ENCODE assay signal across 8 cellular contexts in genomic region chr14:73713804-73714655, GRCh38. TPM values are rescaled to one million over a fixed set of nuclear protein-coding genes. Genes with fewer than 3 reads are reported as not detected.
DNase-seq lines count a peak whose midpoint lies in the region; ATAC-seq lines count a peak whose summit lies in the region.

A gene with protein sequence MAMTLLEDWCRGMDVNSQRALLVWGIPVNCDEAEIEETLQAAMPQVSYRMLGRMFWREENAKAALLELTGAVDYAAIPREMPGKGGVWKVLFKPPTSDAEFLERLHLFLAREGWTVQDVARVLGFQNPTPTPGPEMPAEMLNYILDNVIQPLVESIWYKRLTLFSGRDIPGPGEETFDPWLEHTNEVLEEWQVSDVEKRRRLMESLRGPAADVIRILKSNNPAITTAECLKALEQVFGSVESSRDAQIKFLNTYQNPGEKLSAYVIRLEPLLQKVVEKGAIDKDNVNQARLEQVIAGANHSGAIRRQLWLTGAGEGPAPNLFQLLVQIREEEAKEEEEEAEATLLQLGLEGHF (minus strand): TSS chr14:73714384. CDS start chr14:73713639, 745 bp downstream.

- H3K27ac ChIP-seq in epithelial cell of prostate, result peak within 1 kb of the TSS; percentile 77

- DNase-seq in D341Med (ENCODE audit: low spot score), result peak; percentile 98
- DNase-seq in OCI-M2 (lab: John Stamatoyannopoulos, UW; ENCODE audit: unreplicated experiment), result peak; percentile 91
- peak; percentile 88 for DNase-seq in activated T-cell treated with anti-CD3 and anti-CD28 coated beads for 48 hours (ENCODE audit: low read depth)
- no peak for DNase-seq in epithelial cell of prostate (ENCODE audit: low read depth, low spot score)
- DNase-seq in mucosa of gallbladder (ENCODE audit: low spot score), result peak; percentile 87
- peak; percentile 82 for DNase-seq in stimulated activated CD8-positive, alpha-beta memory T cell treated with anti-CD3 and anti-CD28 coated beads, Interleukin-4, amount 100 ng/mL, for 24 hours (ENCODE audit: low read depth)

- peak; percentile 76 for ATAC-seq in GM21528 (IDR thresholded peaks at IDR 0.05; ENCODE audit: low FRiP score, unreplicated experiment)

- peak within 1 kb of the TSS; percentile 94 to 100 (median 96) for H3K4me3 Mint-ChIP-seq in IgD-negative memory B cell

- H3K4me1 Mint-ChIP-seq in IgD-negative memory B cell, result peaks cover 19 to 25% (median 19%) of the 10 kb centered on the region in 3 donors

- H3K36me3 Mint-ChIP-seq in IgD-negative memory B cell, result peaks cover 4% of the 10 kb centered on the region

- no peaks in the 10 kb centered on the region for H3K27me3 Mint-ChIP-seq in IgD-negative memory B cell

- peak within 1 kb of the TSS; percentile 81 to 98 (median 96) for H3K27ac Mint-ChIP-seq in IgD-negative memory B cell

- no peaks in the 10 kb centered on the region for H3K9me3 Mint-ChIP-seq in IgD-negative memory B cell

RNA-seq across cellular contexts. Expression of the gene that starts here (rescaled TPM):
- 20.9 TPM for polyA plus RNA-seq in IgD-negative memory B cell
- total RNA-seq in mucosa of gallbladder, result 79.5 TPM
